Comparison of ENCODE assay signal across 12 cellular contexts in genomic region chr19:29259153-29259552, GRCh38. TPM values are rescaled to one million over a fixed set of nuclear protein-coding genes. Genes with fewer than 3 reads are reported as not detected.
DNase-seq lines count a peak whose midpoint lies in the region; TF ChIP-seq lines count a peak whose summit lies in the region.
"Had no signal": no experiment of that assay in that cellular context is flagged by ENCODE, and none has a peak within 500 bp of the region (broad histone marks: within the 10 kb centered on the region; RNA-seq: fewer than 3 reads in every experiment).

No MANE protein-coding gene starts in this region.

- H3K36me3 Mint-ChIP-seq in progenitor cell of endocrine pancreas (ENCODE audit: insufficient read depth), result no peaks in the 10 kb centered on the region

- H3K9me3 Mint-ChIP-seq in progenitor cell of endocrine pancreas (ENCODE audit: low read depth), result no peaks in the 10 kb centered on the region

- H3K27ac Mint-ChIP-seq in progenitor cell of endocrine pancreas, result no peak overlapping the region

- in situ Hi-C loops in astrocyte of the spinal cord (cut with HindIII; ENCODE audit: low sequenced_read_pairs), result no loop called here

- no peak overlapping the region for H3K4me3 Mint-ChIP-seq in progenitor cell of endocrine pancreas (ENCODE audit: low read depth)

- TF ChIP-seq CTCF in astrocyte of the spinal cord (IDR thresholded peaks at IDR 0.05; ENCODE audit: low read depth, low read length), result peak; percentile 2
- peak; percentile 16 for TF ChIP-seq CTCF in progenitor cell of endocrine pancreas (IDR thresholded peaks at IDR 0.05; ENCODE audit: unreplicated experiment)

- peaks cover 7% of the 10 kb centered on the region for H3K27me3 Mint-ChIP-seq in progenitor cell of endocrine pancreas

- no peak overlapping the region for H3K4me3 ChIP-seq in astrocyte of the spinal cord (ENCODE audit: low read depth, low read length)

- no peaks in the 10 kb centered on the region for H3K4me1 Mint-ChIP-seq in progenitor cell of endocrine pancreas (ENCODE audit: low read depth)

- DNase-seq in NCI-H82 (lab: John Stamatoyannopoulos, UW) (peak; percentile 56), NCI-H82 treated with DMSO at 0.1 percent for 48 hours (lab: John Stamatoyannopoulos, UW; ENCODE audit: unreplicated experiment) (no peak), LoVo (ENCODE audit: low spot score) (peak; percentile 24), astrocyte of the spinal cord (ENCODE audit: low read depth, low spot score) (no peak), progenitor cell of endocrine pancreas (ENCODE audit: low spot score, unreplicated experiment) (no peak), NCI-H2227 (lab: John Stamatoyannopoulos, UW; ENCODE audit: unreplicated experiment) (no peak), cerebellum (ENCODE audit: low spot score) (no peak)
- DNase-seq in stimulated activated naive CD4-positive, alpha-beta T cell treated with Interleukin-2 at 50 U/mL for 16 hours (lab: John Stamatoyannopoulos, UW), result no peak
- DNase-seq: activated CD4-positive, alpha-beta T cell treated with anti-CD3 and anti-CD28 coated beads, Interleukin-2, amount 50 U/mL, for 48 hours; left cardiac atrium; NCI-H1417 treated with DMSO at 0.1 percent for 48 hours; Right ventricle myocardium superior had no signal

RNA-seq across cellular contexts. Expression of gene UQCRFS1, which starts 46.2 kb away (rescaled TPM):
- total RNA-seq in progenitor cell of endocrine pancreas (28.7 and 29.4 TPM in 2 replicates), cerebellum (16.4 TPM)

Comparison
In these comparisons a context has a peak if more than half of its experiments do, and no peak if none do; other contexts are left out.
1. DNase-seq: peak in NCI-H82 (single experiment) and LoVo (single experiment); none in NCI-H82 treated with DMSO at 0.1 percent for 48 hours (single experiment), astrocyte of the spinal cord (single experiment), progenitor cell of endocrine pancreas (single experiment), NCI-H2227 (single experiment), cerebellum (single experiment) and stimulated activated naive CD4-positive, alpha-beta T cell treated with Interleukin-2 at 50 U/mL for 16 hours (single experiment).